22 cellular contexts compared by ENCODE assay signal in genomic region chr22:44611880-44612496, GRCh38.
"Had no signal": no experiment of that assay in that cellular context is flagged by ENCODE, and none has a peak within 500 bp of the region (broad histone marks: within the 10 kb centered on the region; RNA-seq: fewer than 3 reads in every experiment).

No MANE protein-coding gene starts in this region.

- H3K4me3 ChIP-seq: ascending aorta, body of pancreas, Peyer's patch, SJCRH30 had no signal

- H3K4me1 ChIP-seq: ascending aorta, body of pancreas, Peyer's patch, SJCRH30 had no signal

- H3K9me3 ChIP-seq: SJCRH30 had no signal

- H3K27ac ChIP-seq: ascending aorta, body of pancreas, Peyer's patch, RWPE1, SJCRH30 had no signal

- DNase-seq: activated CD4-positive, alpha-beta T cell treated with anti-CD3 and anti-CD28 coated beads for 48 hours; activated CD4-positive, alpha-beta T cell treated with anti-CD3 and anti-CD28 coated beads, Interleukin-2, amount 50 U/mL, for 48 hours; activated CD4-positive, CD25-positive, alpha-beta regulatory T cell treated with anti-CD3 and anti-CD28 coated beads, Interleukin-2, amount 50 U/mL, for 72 hours; activated CD8-positive, alpha-beta memory T cell treated with anti-CD3 and anti-CD28 coated beads, Interleukin-2, amount 10 ng/mL, durations not matched to agents 7 days and 5 days; activated effector memory CD4-positive, alpha-beta T cell treated with anti-CD3 and anti-CD28 coated beads, Interleukin-2, amount 50 U/mL, for 16 hours; activated naive CD4-positive, alpha-beta T cell treated with Interleukin-2 at 50 U/mL for 16 hours; activated naive CD8-positive, alpha-beta T cell treated with anti-CD3 and anti-CD28 coated beads, Interleukin-2, amount 50 U/mL, for 24 hours; activated T-cell treated with anti-CD3 and anti-CD28 coated beads, Interleukin-2, amount 50 U/mL, for 24 hours; amniotic stem cell; body of pancreas; Karpas-422; NCI-H146; NCI-H187 treated with DMSO at 0.1 percent for 48 hours; NCI-H2081 treated with DMSO at 0.1 percent for 48 hours; NCI-H345; NCI-H510A; Peyer's patch; Right ventricle myocardium superior; SJCRH30; SK-N-SH had no signal

- H3K27me3 ChIP-seq: ascending aorta, body of pancreas, Peyer's patch, SJCRH30 had no signal

- H3K36me3 ChIP-seq: ascending aorta, Peyer's patch, SJCRH30 had no signal
